ENCODE assay signal across 16 cellular contexts in the genomic region with DNA sequence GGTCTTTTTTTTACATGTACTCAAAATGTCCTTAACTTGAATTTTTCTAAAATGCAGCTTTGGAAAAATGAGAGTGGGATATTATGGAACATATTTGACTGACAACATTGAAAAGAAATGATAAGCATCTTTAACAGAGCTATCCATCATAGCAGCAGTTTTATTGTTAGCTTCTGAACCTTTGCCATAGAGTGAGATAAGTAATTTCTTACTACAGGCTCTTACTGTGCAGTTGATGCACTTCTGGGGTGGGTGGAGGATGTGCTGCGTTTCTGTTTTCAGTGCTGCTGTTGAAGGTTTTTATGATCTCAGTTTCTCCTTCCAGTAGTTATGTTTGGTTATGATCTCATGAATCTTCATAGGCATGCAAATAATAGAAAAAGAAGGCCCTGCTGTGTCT.
DNase-seq lines count a peak whose midpoint lies in the region; ATAC-seq and TF ChIP-seq lines count a peak whose summit lies in the region.
"Had no signal": no experiment of that assay in that cellular context is flagged by ENCODE, and none has a peak within 500 bp of the region (broad histone marks: within the 10 kb centered on the region; RNA-seq: fewer than 3 reads in every experiment).

No MANE protein-coding gene starts in this region.

- H3K4me1 ChIP-seq in right atrium auricular region, result peaks cover 0 to 16% of the 10 kb centered on the region in 2 donors

- no peak overlapping the region for H3K27ac ChIP-seq in CD4-positive, alpha-beta T cell (ENCODE audit: low read depth, low read length)
- H3K27ac ChIP-seq in right atrium auricular region, result no peak overlapping the region
- H3K27ac ChIP-seq: ascending aorta had no signal

- POLR2A ChIA-PET in CD4-positive, alpha-beta T cell (lab: Charles Lee), result interaction anchor here (0.7 to 0.8 kb wide), 2 partner anchors 10 to 12 kb away, joined by 3 read pairs; no protein-coding TSS in a partner anchor

- H3K27me3 ChIP-seq in CD4-positive, alpha-beta T cell (ENCODE audit: control insufficient read depth, insufficient read depth, low read length), result no peaks in the 10 kb centered on the region
- no peaks in the 10 kb centered on the region for H3K27me3 ChIP-seq in right atrium auricular region
- H3K27me3 ChIP-seq: ascending aorta had no signal

- no peaks in the 10 kb centered on the region for H3K36me3 ChIP-seq in right atrium auricular region
- H3K36me3 ChIP-seq: ascending aorta had no signal

- H3K27me3 Mint-ChIP-seq in CD4-positive, alpha-beta T cell, result no peaks in the 10 kb centered on the region
- H3K27me3 Mint-ChIP-seq in T-helper 17 cell (no peaks in the 10 kb centered on the region), memory B cell (no peaks in the 10 kb centered on the region), osteocyte (ENCODE audit: unreplicated experiment) (no peaks in the 10 kb centered on the region)
- H3K27me3 Mint-ChIP-seq: type B pancreatic cell had no signal

- H3K4me1 Mint-ChIP-seq in CD4-positive, alpha-beta T cell (ENCODE audit: low read depth), result peaks cover 51% of the 10 kb centered on the region
- peaks cover 30% of the 10 kb centered on the region for H3K4me1 Mint-ChIP-seq in T-helper 17 cell
- peaks cover 15% of the 10 kb centered on the region for H3K4me1 Mint-ChIP-seq in memory B cell
- H3K4me1 Mint-ChIP-seq in osteocyte (ENCODE audit: unreplicated experiment), result peaks cover 18% of the 10 kb centered on the region

- no peak overlapping the region for H3K4me3 Mint-ChIP-seq in CD4-positive, alpha-beta T cell
- H3K4me3 Mint-ChIP-seq in T-helper 17 cell, result peak overlapping the region; percentile 39
- H3K4me3 Mint-ChIP-seq in memory B cell, result no peak overlapping the region
- no peak overlapping the region for H3K4me3 Mint-ChIP-seq in osteocyte (ENCODE audit: unreplicated experiment)
- H3K4me3 Mint-ChIP-seq: H9, type B pancreatic cell, WTC11 had no signal

- CTCF ChIA-PET in CD4-positive, alpha-beta T cell (lab: Charles Lee), result interaction anchor here (0.7 kb wide), 1 partner anchor 22 kb away, joined by 3 read pairs; no protein-coding TSS in a partner anchor

- no peaks in the 10 kb centered on the region for H3K36me3 Mint-ChIP-seq in CD4-positive, alpha-beta T cell (ENCODE audit: low read depth)
- H3K36me3 Mint-ChIP-seq in T-helper 17 cell (ENCODE audit: low read depth) (no peaks in the 10 kb centered on the region), memory B cell (peaks cover 11% of the 10 kb centered on the region), osteocyte (ENCODE audit: unreplicated experiment) (peaks cover 2% of the 10 kb centered on the region)

- H3K27ac Mint-ChIP-seq in CD4-positive, alpha-beta T cell, result peak overlapping the region; percentile 92
- peak overlapping the region; percentile 95 for H3K27ac Mint-ChIP-seq in T-helper 17 cell
- peak overlapping the region; percentile 67 for H3K27ac Mint-ChIP-seq in memory B cell
- no peak overlapping the region for H3K27ac Mint-ChIP-seq in osteocyte (ENCODE audit: unreplicated experiment)
- H3K27ac Mint-ChIP-seq: H9, type B pancreatic cell, WTC11 had no signal

- no peak for TF ChIP-seq CTCF in CD4-positive, alpha-beta T cell (IDR thresholded peaks at IDR 0.05)
- no peak for TF ChIP-seq CTCF in right atrium auricular region (IDR thresholded peaks at IDR 0.05)
- no peak for TF ChIP-seq CTCF in osteocyte (IDR thresholded peaks at IDR 0.05)

- no peak for ATAC-seq in CD4-positive, alpha-beta T cell (ENCODE audit: poor library complexity)
- ATAC-seq in GM19351 (IDR thresholded peaks at IDR 0.05; ENCODE audit: unreplicated experiment) (peak; percentile 74), T-helper 17 cell (no peak), memory B cell (ENCODE audit: low read depth) (no peak)
- ATAC-seq: WTC11 had no signal

- intact Hi-C loops in CD4-positive, alpha-beta T cell (cut with DNase I, micrococcal nuclease), result no loop called here

- no peaks in the 10 kb centered on the region for H3K9me3 Mint-ChIP-seq in CD4-positive, alpha-beta T cell
- H3K9me3 Mint-ChIP-seq in memory B cell, result no peaks in the 10 kb centered on the region
- peaks cover 8% of the 10 kb centered on the region for H3K9me3 Mint-ChIP-seq in osteocyte (ENCODE audit: unreplicated experiment)

- no peak for DNase-seq in CD4-positive, alpha-beta T cell
- DNase-seq in T-helper 17 cell, result no peak
- DNase-seq in memory B cell (ENCODE audit: low spot score in 2 of 2), result no peak
- no peak for DNase-seq in right atrium auricular region (ENCODE audit: low spot score)
- DNase-seq in GF-D8 (lab: John Stamatoyannopoulos, UW), result no peak
- no peak for DNase-seq in activated gamma-delta T cell (lab: John Stamatoyannopoulos, UW)
- no peak for DNase-seq in osteocyte (ENCODE audit: extremely low spot score, unreplicated experiment)
- DNase-seq: AML-193; effector memory CD4-positive, alpha-beta T cell; glutamatergic neuron; H9; NCI-H345 had no signal

- no peaks in the 10 kb centered on the region for H3K9me3 ChIP-seq in CD4-positive, alpha-beta T cell (ENCODE audit: control insufficient read depth, low read length)
- H3K9me3 ChIP-seq in T-helper 17 cell (ENCODE audit: control insufficient read depth, low read length, poor library complexity, severe bottlenecking) (no peaks in the 10 kb centered on the region), right atrium auricular region (peaks cover 0 to 8% of the 10 kb centered on the region in 2 donors)

- no peak overlapping the region for H3K4me3 ChIP-seq in right atrium auricular region
- H3K4me3 ChIP-seq: ascending aorta had no signal
